8 cellular contexts compared by ENCODE assay signal in genomic region chr1:164602480-164603093, GRCh38. TPM values are rescaled to one million over a fixed set of nuclear protein-coding genes. Genes with fewer than 3 reads are reported as not detected.
DNase-seq lines count a peak whose midpoint lies in the region; ATAC-seq lines count a peak whose summit lies in the region.

No MANE protein-coding gene starts in this region.

- no peak overlapping the region for H3K4me3 ChIP-seq in Karpas-422 (ENCODE audit: low read length)

- no peaks in the 10 kb centered on the region for H3K4me1 Mint-ChIP-seq in activated T-cell treated with anti-CD3 and anti-CD28 coated beads, Interleukin-2, amount 50 U/mL, for 4 hours (ENCODE audit: low read depth)

- no peak overlapping the region for H3K4me2 ChIP-seq in Karpas-422 (ENCODE audit: low read depth, low read length, poor library complexity, severe bottlenecking)

- no peaks in the 10 kb centered on the region for H3K4me1 ChIP-seq in Karpas-422 (ENCODE audit: low read length)

- no peaks in the 10 kb centered on the region for H4K20me1 ChIP-seq in Karpas-422 (ENCODE audit: insufficient read depth, low read depth, low read length)

- ATAC-seq in Right ventricle myocardium superior (ENCODE audit: poor library complexity) (peak; percentile 85), sciatic nerve (peak; percentile 63), GM18870 (IDR thresholded peaks at IDR 0.05; ENCODE audit: unreplicated experiment) (no peak), GM21423 (IDR thresholded peaks at IDR 0.05; ENCODE audit: unreplicated experiment) (no peak)
- ATAC-seq in activated T-cell treated with anti-CD3 and anti-CD28 coated beads, Interleukin-2, amount 50 U/mL, for 4 hours, result no peak

- DNase-seq in GM03348 (ENCODE audit: low spot score) (peak; percentile 71), RPMI8226 (peak; percentile 34), Right ventricle myocardium superior (peak; percentile 77), sciatic nerve (ENCODE audit: low spot score) (no peak), Karpas-422 (no peak)
- DNase-seq in activated T-cell treated with anti-CD3 and anti-CD28 coated beads, Interleukin-2, amount 50 U/mL, for 4 hours, result no peak

- no peak overlapping the region for H3K27ac ChIP-seq in Karpas-422 (ENCODE audit: low read length)

- H3K9me3 ChIP-seq in Karpas-422 (ENCODE audit: low read length), result no peaks in the 10 kb centered on the region

- no peaks in the 10 kb centered on the region for H3K27me3 ChIP-seq in Karpas-422 (ENCODE audit: low read length)

- H3K9me3 Mint-ChIP-seq in activated T-cell treated with anti-CD3 and anti-CD28 coated beads, Interleukin-2, amount 50 U/mL, for 4 hours, result peaks cover 4% of the 10 kb centered on the region

- H3K36me3 Mint-ChIP-seq in activated T-cell treated with anti-CD3 and anti-CD28 coated beads, Interleukin-2, amount 50 U/mL, for 4 hours (ENCODE audit: insufficient read depth), result no peaks in the 10 kb centered on the region

- intact Hi-C loops in Right ventricle myocardium superior (cut with DNase I), result no loop called here
- intact Hi-C loops in sciatic nerve (cut with DNase I), result no loop called here

- H3K27me3 Mint-ChIP-seq in activated T-cell treated with anti-CD3 and anti-CD28 coated beads, Interleukin-2, amount 50 U/mL, for 4 hours (ENCODE audit: low read depth), result no peaks in the 10 kb centered on the region

- no peaks in the 10 kb centered on the region for H3K79me2 ChIP-seq in Karpas-422 (ENCODE audit: low read length)

- no peaks in the 10 kb centered on the region for H3K36me3 ChIP-seq in Karpas-422 (ENCODE audit: insufficient read depth, low read length)

- H3K9ac ChIP-seq in Karpas-422 (ENCODE audit: low read length), result no peak overlapping the region

- no peak overlapping the region for H2AFZ ChIP-seq in Karpas-422 (ENCODE audit: low read length)

- H3K9me2 ChIP-seq in Karpas-422 (replicated peaks; ENCODE audit: insufficient read depth, low read length), result no peaks in the 10 kb centered on the region

- H3K4me3 Mint-ChIP-seq in activated T-cell treated with anti-CD3 and anti-CD28 coated beads, Interleukin-2, amount 50 U/mL, for 4 hours, result no peak overlapping the region

RNA-seq across cellular contexts. Expression of gene PBX1, which starts 43.6 kb away (rescaled TPM):
- total RNA-seq in Right ventricle myocardium superior, result 69.1 TPM
- 72.9 TPM for total RNA-seq in sciatic nerve
- under 1 TPM; 0.41 to 0.48 (median 0.47) TPM for total RNA-seq in activated T-cell treated with anti-CD3 and anti-CD28 coated beads, Interleukin-2, amount 50 U/mL, for 4 hours
- 0.41 and 0.51 TPM in 2 replicates for total RNA-seq in Karpas-422 (2014; rRNA removed; shearing (Covaris generic); ENCODE audit: low replicate concordance)

Comparison
In these comparisons a context has a peak if more than half of its experiments do, and no peak if none do; other contexts are left out.
1. DNase-seq: peak in GM03348 (single experiment), RPMI8226 (single experiment) and Right ventricle myocardium superior (single experiment); none in sciatic nerve (single experiment), activated T-cell treated with anti-CD3 and anti-CD28 coated beads, Interleukin-2, amount 50 U/mL, for 4 hours (single experiment) and Karpas-422 (single experiment).
2. ATAC-seq: peak in Right ventricle myocardium superior (single experiment) and sciatic nerve (single experiment); none in GM18870 (single experiment), GM21423 (single experiment) and activated T-cell treated with anti-CD3 and anti-CD28 coated beads, Interleukin-2, amount 50 U/mL, for 4 hours (0 of 2).
3. RNA of gene PBX1, which starts 43.6 kb away (total RNA-seq): 72.9 TPM in sciatic nerve (single experiment) and 69.1 TPM in Right ventricle myocardium superior (single experiment); 0.41 to 0.48 TPM in activated T-cell treated with anti-CD3 and anti-CD28 coated beads, Interleukin-2, amount 50 U/mL, for 4 hours and 0.41 to 0.51 TPM in Karpas-422; every median in the first group is over 10 times any median in the second.